ENCODE assay signal across 9 cellular contexts in genomic region chr3:168024537-168024941, GRCh38.
DNase-seq lines count a peak whose midpoint lies in the region.
"Had no signal": no experiment of that assay in that cellular context is flagged by ENCODE, and none has a peak within 500 bp of the region (broad histone marks: within the 10 kb centered on the region; RNA-seq: fewer than 3 reads in every experiment).

No MANE protein-coding gene starts in this region.

- intact Hi-C loops in activated T-helper 1 cell treated with anti-CD3 and anti-CD28 coated beads, Interleukin-12 subunit alpha, Interleukin-12 subunit beta, Interleukin-2, Interleukin-4 antibody, amounts not matched to agents 30 ng/mL and 10 ng/mL and 1 ng/mL, durations not matched to agents 14 hours and 24 hours and 36 hours (cut with micrococcal nuclease), result loop anchor here (1.0 to 2.0 kb wide), 3 partner anchors 16 to 290 kb away; partner anchors contain the start of gene PDCD10

- H3K4me1 Mint-ChIP-seq in activated T-helper 1 cell treated with anti-CD3 and anti-CD28 coated beads, Interleukin-12 subunit alpha, Interleukin-12 subunit beta, Interleukin-2, Interleukin-4 antibody, amounts not matched to agents 30 ng/mL and 10 ng/mL and 1 ng/mL, durations not matched to agents 14 hours and 24 hours and 36 hours (ENCODE audit: low read depth), result peaks cover 50% of the 10 kb centered on the region
- H3K4me1 Mint-ChIP-seq: B cell had no signal

- H3K27me3 Mint-ChIP-seq in activated T-helper 1 cell treated with anti-CD3 and anti-CD28 coated beads, Interleukin-12 subunit alpha, Interleukin-12 subunit beta, Interleukin-2, Interleukin-4 antibody, amounts not matched to agents 30 ng/mL and 10 ng/mL and 1 ng/mL, durations not matched to agents 14 hours and 24 hours and 36 hours (ENCODE audit: insufficient read depth), result no peaks in the 10 kb centered on the region
- H3K27me3 Mint-ChIP-seq: B cell had no signal

- peaks cover 21% of the 10 kb centered on the region for H3K36me3 Mint-ChIP-seq in activated T-helper 1 cell treated with anti-CD3 and anti-CD28 coated beads, Interleukin-12 subunit alpha, Interleukin-12 subunit beta, Interleukin-2, Interleukin-4 antibody, amounts not matched to agents 30 ng/mL and 10 ng/mL and 1 ng/mL, durations not matched to agents 14 hours and 24 hours and 36 hours (ENCODE audit: low read depth)

- H3K9me3 Mint-ChIP-seq in activated T-helper 1 cell treated with anti-CD3 and anti-CD28 coated beads, Interleukin-12 subunit alpha, Interleukin-12 subunit beta, Interleukin-2, Interleukin-4 antibody, amounts not matched to agents 30 ng/mL and 10 ng/mL and 1 ng/mL, durations not matched to agents 14 hours and 24 hours and 36 hours, result no peaks in the 10 kb centered on the region

- H3K27ac Mint-ChIP-seq in activated T-helper 1 cell treated with anti-CD3 and anti-CD28 coated beads, Interleukin-12 subunit alpha, Interleukin-12 subunit beta, Interleukin-2, Interleukin-4 antibody, amounts not matched to agents 30 ng/mL and 10 ng/mL and 1 ng/mL, durations not matched to agents 14 hours and 24 hours and 36 hours, result peak overlapping the region; percentile 71
- H3K27ac Mint-ChIP-seq: B cell had no signal

- peak; percentile 23 for DNase-seq in activated CD4-positive, alpha-beta T cell treated with anti-CD3 and anti-CD28 coated beads for 48 hours
- DNase-seq in activated CD4-positive, alpha-beta T cell treated with anti-CD3 and anti-CD28 coated beads, Interleukin-2, amount 50 U/mL, for 1 hour, result no peak
- peak; percentile 77 for DNase-seq in NCI-H1092 treated with DMSO at 0.1 percent for 48 hours (lab: John Stamatoyannopoulos, UW)
- DNase-seq in activated T-helper 1 cell treated with anti-CD3 and anti-CD28 coated beads, Interleukin-12 subunit alpha, Interleukin-12 subunit beta, Interleukin-2, Interleukin-4 antibody, amounts not matched to agents 30 ng/mL and 10 ng/mL and 1 ng/mL, durations not matched to agents 14 hours and 24 hours and 36 hours (ENCODE audit: low spot score), result peak; percentile 26
- peak; percentile 86 for DNase-seq in iris pigment epithelial cell (ENCODE audit: low read depth)
- no peak for DNase-seq in ureter (ENCODE audit: low spot score)
- DNase-seq in stimulated activated CD4-positive, alpha-beta T cell treated with anti-CD3 and anti-CD28 coated beads, Interleukin-4, amount 100 ng/mL, for 24 hours, result no peak
- no peak for DNase-seq in anterior cingulate cortex (lab: John Stamatoyannopoulos, UW)

- peak overlapping the region; percentile 12 for H3K4me3 Mint-ChIP-seq in activated T-helper 1 cell treated with anti-CD3 and anti-CD28 coated beads, Interleukin-12 subunit alpha, Interleukin-12 subunit beta, Interleukin-2, Interleukin-4 antibody, amounts not matched to agents 30 ng/mL and 10 ng/mL and 1 ng/mL, durations not matched to agents 14 hours and 24 hours and 36 hours
- H3K4me3 Mint-ChIP-seq: B cell had no signal

Comparison
In these comparisons a context has a peak if more than half of its experiments do, and no peak if none do; other contexts are left out.
1. DNase-seq: peak in activated CD4-positive, alpha-beta T cell treated with anti-CD3 and anti-CD28 coated beads for 48 hours (single experiment), NCI-H1092 treated with DMSO at 0.1 percent for 48 hours (single experiment), activated T-helper 1 cell treated with anti-CD3 and anti-CD28 coated beads, Interleukin-12 subunit alpha, Interleukin-12 subunit beta, Interleukin-2, Interleukin-4 antibody, amounts not matched to agents 30 ng/mL and 10 ng/mL and 1 ng/mL, durations not matched to agents 14 hours and 24 hours and 36 hours (single experiment) and iris pigment epithelial cell (single experiment); none in activated CD4-positive, alpha-beta T cell treated with anti-CD3 and anti-CD28 coated beads, Interleukin-2, amount 50 U/mL, for 1 hour (single experiment), ureter (single experiment), stimulated activated CD4-positive, alpha-beta T cell treated with anti-CD3 and anti-CD28 coated beads, Interleukin-4, amount 100 ng/mL, for 24 hours (single experiment) and anterior cingulate cortex (0 of 58).